ENCODE assay signal across 9 cellular contexts in the genomic region with DNA sequence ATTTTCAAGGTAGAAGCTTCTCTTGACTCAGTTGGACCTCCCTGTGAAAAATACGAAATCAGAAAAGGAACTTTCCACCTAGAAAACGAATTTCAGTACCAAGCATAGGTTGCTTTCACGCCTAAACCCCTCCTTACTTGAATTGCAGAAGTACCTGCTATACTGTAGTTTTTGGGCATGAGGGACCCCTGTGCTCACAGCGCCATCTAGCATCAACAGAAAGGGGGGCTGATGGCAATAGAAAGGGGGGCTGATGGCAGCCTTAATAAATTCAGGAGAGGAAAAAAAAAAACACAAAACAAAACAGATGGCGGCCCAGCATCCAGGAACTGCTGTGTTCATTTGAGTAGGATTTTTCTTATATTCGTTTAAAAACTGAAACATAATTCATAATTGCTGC.
DNase-seq lines count a peak whose midpoint lies in the region; ATAC-seq and TF ChIP-seq lines count a peak whose summit lies in the region.
"Had no signal": no experiment of that assay in that cellular context is flagged by ENCODE, and none has a peak within 500 bp of the region (broad histone marks: within the 10 kb centered on the region; RNA-seq: fewer than 3 reads in every experiment).

No MANE protein-coding gene starts in this region.

- peaks cover 0 to 3% (median 0%) of the 10 kb centered on the region in 4 donors for H3K36me3 ChIP-seq in liver (ENCODE audit: control insufficient read depth in 4 of 4, insufficient read depth in 3 of 4, low read depth in 1 of 4, low read length in 3 of 4)
- H3K36me3 ChIP-seq in thoracic aorta = no peaks in the 10 kb centered on the region

- H3K9me3 Mint-ChIP-seq in brain = peaks cover 3 to 25% (median 7%) of the 10 kb centered on the region in 5 experiments

- DNase-seq in right cardiac atrium (no peak), left cardiac atrium (no peak), thoracic aorta (ENCODE audit: low spot score) (no peak), SHP77 (lab: John Stamatoyannopoulos, UW) (no peak), GM10266 (ENCODE audit: extremely low spot score) (no peak), DMS53 treated with DMSO at 0.1 percent for 48 hours (lab: John Stamatoyannopoulos, UW; ENCODE audit: unreplicated experiment) (no peak)
- DNase-seq: Calu3 had no signal

- peaks cover 5% of the 10 kb centered on the region for H3K27me3 Mint-ChIP-seq in brain

- peak overlapping the region; percentile 89 to 98 (median 93) for H3K4me3 Mint-ChIP-seq in brain

- intact Hi-C loops in right cardiac atrium (cut with DNase I) (no loop called here), left cardiac atrium (cut with DNase I) (no loop called here)

- H3K4me3 ChIP-seq in right cardiac atrium (ENCODE audit: low read length) (peak overlapping the region; percentile 37), liver (ENCODE audit: low read depth in 1 of 3, low read length in 3 of 3) (peak overlapping the region in 2 of 3 donors; percentile 41 to 57), thoracic aorta (peak overlapping the region; percentile 71)

- peaks cover 3% of the 10 kb centered on the region for H3K9me3 ChIP-seq in right cardiac atrium (ENCODE audit: control insufficient read depth, low read length)
- peaks cover 0 to 17% (median 6%) of the 10 kb centered on the region in 4 donors for H3K9me3 ChIP-seq in liver (ENCODE audit: control insufficient read depth in 4 of 4, low read length in 3 of 4)
- peaks cover 4% of the 10 kb centered on the region for H3K9me3 ChIP-seq in thoracic aorta

- H3K4me1 Mint-ChIP-seq in brain = no peaks in the 10 kb centered on the region

- 22% methylated on average over 6 of the region's 6 CpGs for WGBS in right cardiac atrium
- 29% methylated on average over 6 of the region's 6 CpGs for WGBS in liver

- H3K4me1 ChIP-seq in right cardiac atrium (ENCODE audit: control insufficient read depth, insufficient read depth, low read length) (no peaks in the 10 kb centered on the region), liver (ENCODE audit: control insufficient read depth in 4 of 4, insufficient read depth in 4 of 4, low read length in 3 of 4) (no peaks in the 10 kb centered on the region), thoracic aorta (ENCODE audit: control insufficient read depth in 1 of 2, low read depth in 2 of 2) (no peaks in the 10 kb centered on the region)

- H3K9ac ChIP-seq in liver (ENCODE audit: low read depth in 1 of 2, low read length in 2 of 2) = no peak overlapping the region

- H3K27ac ChIP-seq in right cardiac atrium (ENCODE audit: low read length) (no peak overlapping the region), liver (ENCODE audit: low read depth in 1 of 2, low read length in 2 of 2) (no peak overlapping the region), thoracic aorta (peak overlapping the region in 1 of 2 donors; percentile 39)

- no peak for ATAC-seq in right cardiac atrium
- no peak for ATAC-seq in left cardiac atrium
- ATAC-seq in thoracic aorta (ENCODE audit: insufficient number of reproducible peaks, low FRiP score, low read depth) = no peak

- H3K36me3 Mint-ChIP-seq in brain = no peaks in the 10 kb centered on the region

- H3K27me3 ChIP-seq in right cardiac atrium (ENCODE audit: control insufficient read depth, insufficient read depth) (peaks cover 3% of the 10 kb centered on the region), liver (ENCODE audit: control insufficient read depth in 4 of 4, insufficient read depth in 4 of 4, low read length in 3 of 4) (peaks cover 0 to 4% (median 2%) of the 10 kb centered on the region in 4 donors), thoracic aorta (replicated peaks; ENCODE audit: insufficient read depth) (no peaks in the 10 kb centered on the region)

- no peak for TF ChIP-seq CTCF in brain (conservative IDR thresholded peaks at IDR 0.05)
- TF ChIP-seq CTCF in liver (IDR thresholded peaks at IDR 0.05; ENCODE audit: low read depth, low read length, missing input control) = no peak
- TF ChIP-seq CTCF in thoracic aorta (IDR thresholded peaks at IDR 0.05) = no peak
- TF ChIP-seq CTCF in GM10266 (IDR thresholded peaks at IDR 0.05; ENCODE audit: control insufficient read depth, insufficient read depth, low read depth, missing control alignments) = no peak

- peak overlapping the region; percentile 91 to 99 (median 95) for H3K27ac Mint-ChIP-seq in brain

- TF ChIP-seq RAD21 in liver (IDR thresholded peaks at IDR 0.05) = no peak

TF ChIP-seq in liver, 16 proteins besides CTCF, POLR2A, EP300 and RAD21:
- TF ChIP-seq, protein P1, sequence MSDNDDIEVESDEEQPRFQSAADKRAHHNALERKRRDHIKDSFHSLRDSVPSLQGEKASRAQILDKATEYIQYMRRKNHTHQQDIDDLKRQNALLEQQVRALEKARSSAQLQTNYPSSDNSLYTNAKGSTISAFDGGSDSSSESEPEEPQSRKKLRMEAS (IDR thresholded peaks at IDR 0.05) = no peak
- TF ChIP-seq FOXA2 (IDR thresholded peaks at IDR 0.05) (no peak), HNF4G (IDR thresholded peaks at IDR 0.05) (no peak), RXRA (IDR thresholded peaks at IDR 0.05) (no peak), HNF4A (conservative IDR thresholded peaks at IDR 0.05) (no peak), YY1 (IDR thresholded peaks at IDR 0.05) (no peak), NR2F2 (IDR thresholded peaks at IDR 0.05) (no peak), SP1 (IDR thresholded peaks at IDR 0.05) (no peak), TAF1 (conservative IDR thresholded peaks at IDR 0.05) (no peak), FOXA1 (IDR thresholded peaks at IDR 0.05) (no peak), GABPA (IDR thresholded peaks at IDR 0.05 in 1 of 2, conservative IDR thresholded peaks at IDR 0.05 in 1 of 2) (no peak), JUND (IDR thresholded peaks at IDR 0.05) (no peak), EGR1 (IDR thresholded peaks at IDR 0.05; ENCODE audit: low read depth in 2 of 2) (no peak)
- TF ChIP-seq, protein P2, sequence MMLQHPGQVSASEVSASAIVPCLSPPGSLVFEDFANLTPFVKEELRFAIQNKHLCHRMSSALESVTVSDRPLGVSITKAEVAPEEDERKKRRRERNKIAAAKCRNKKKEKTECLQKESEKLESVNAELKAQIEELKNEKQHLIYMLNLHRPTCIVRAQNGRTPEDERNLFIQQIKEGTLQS (IDR thresholded peaks at IDR 0.05) = no peak
- TF ChIP-seq, protein P3, sequence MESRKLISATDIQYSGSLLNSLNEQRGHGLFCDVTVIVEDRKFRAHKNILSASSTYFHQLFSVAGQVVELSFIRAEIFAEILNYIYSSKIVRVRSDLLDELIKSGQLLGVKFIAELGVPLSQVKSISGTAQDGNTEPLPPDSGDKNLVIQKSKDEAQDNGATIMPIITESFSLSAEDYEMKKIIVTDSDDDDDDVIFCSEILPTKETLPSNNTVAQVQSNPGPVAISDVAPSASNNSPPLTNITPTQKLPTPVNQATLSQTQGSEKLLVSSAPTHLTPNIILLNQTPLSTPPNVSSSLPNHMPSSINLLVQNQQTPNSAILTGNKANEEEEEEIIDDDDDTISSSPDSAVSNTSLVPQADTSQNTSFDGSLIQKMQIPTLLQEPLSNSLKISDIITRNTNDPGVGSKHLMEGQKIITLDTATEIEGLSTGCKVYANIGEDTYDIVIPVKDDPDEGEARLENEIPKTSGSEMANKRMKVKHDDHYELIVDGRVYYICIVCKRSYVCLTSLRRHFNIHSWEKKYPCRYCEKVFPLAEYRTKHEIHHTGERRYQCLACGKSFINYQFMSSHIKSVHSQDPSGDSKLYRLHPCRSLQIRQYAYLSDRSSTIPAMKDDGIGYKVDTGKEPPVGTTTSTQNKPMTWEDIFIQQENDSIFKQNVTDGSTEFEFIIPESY (IDR thresholded peaks at IDR 0.05) = no peak
- TF ChIP-seq, protein P4, sequence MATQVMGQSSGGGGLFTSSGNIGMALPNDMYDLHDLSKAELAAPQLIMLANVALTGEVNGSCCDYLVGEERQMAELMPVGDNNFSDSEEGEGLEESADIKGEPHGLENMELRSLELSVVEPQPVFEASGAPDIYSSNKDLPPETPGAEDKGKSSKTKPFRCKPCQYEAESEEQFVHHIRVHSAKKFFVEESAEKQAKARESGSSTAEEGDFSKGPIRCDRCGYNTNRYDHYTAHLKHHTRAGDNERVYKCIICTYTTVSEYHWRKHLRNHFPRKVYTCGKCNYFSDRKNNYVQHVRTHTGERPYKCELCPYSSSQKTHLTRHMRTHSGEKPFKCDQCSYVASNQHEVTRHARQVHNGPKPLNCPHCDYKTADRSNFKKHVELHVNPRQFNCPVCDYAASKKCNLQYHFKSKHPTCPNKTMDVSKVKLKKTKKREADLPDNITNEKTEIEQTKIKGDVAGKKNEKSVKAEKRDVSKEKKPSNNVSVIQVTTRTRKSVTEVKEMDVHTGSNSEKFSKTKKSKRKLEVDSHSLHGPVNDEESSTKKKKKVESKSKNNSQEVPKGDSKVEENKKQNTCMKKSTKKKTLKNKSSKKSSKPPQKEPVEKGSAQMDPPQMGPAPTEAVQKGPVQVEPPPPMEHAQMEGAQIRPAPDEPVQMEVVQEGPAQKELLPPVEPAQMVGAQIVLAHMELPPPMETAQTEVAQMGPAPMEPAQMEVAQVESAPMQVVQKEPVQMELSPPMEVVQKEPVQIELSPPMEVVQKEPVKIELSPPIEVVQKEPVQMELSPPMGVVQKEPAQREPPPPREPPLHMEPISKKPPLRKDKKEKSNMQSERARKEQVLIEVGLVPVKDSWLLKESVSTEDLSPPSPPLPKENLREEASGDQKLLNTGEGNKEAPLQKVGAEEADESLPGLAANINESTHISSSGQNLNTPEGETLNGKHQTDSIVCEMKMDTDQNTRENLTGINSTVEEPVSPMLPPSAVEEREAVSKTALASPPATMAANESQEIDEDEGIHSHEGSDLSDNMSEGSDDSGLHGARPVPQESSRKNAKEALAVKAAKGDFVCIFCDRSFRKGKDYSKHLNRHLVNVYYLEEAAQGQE (IDR thresholded peaks at IDR 0.05) = no peak
